Comparison of ENCODE assay signal across 32 cellular contexts in genomic region chr7:15784694-15785030, GRCh38.
"Had no signal": no experiment of that assay in that cellular context is flagged by ENCODE, and none has a peak within 500 bp of the region (broad histone marks: within the 10 kb centered on the region; RNA-seq: fewer than 3 reads in every experiment).

No MANE protein-coding gene starts in this region.

- H3K9me3 Mint-ChIP-seq: activated naive CD8-positive, alpha-beta T cell treated with anti-CD3 and anti-CD28 coated beads, Interleukin-2, amount 10 ng/mL, durations not matched to agents 7 days and 5 days; nephron had no signal

- H3K4me3 Mint-ChIP-seq: activated CD4-positive, alpha-beta memory T cell treated with anti-CD3 and anti-CD28 coated beads for 36 hours; activated naive CD4-positive, alpha-beta T cell treated with anti-CD3 and anti-CD28 coated beads, Interleukin-2, amount 10 ng/mL, durations not matched to agents 7 days and 5 days; activated naive CD8-positive, alpha-beta T cell treated with anti-CD3 and anti-CD28 coated beads, Interleukin-2, amount 10 ng/mL, durations not matched to agents 7 days and 5 days; dendritic cell treated with granulocyte-macrophage colony-stimulating factor and Interleukin-4, amounts not matched to agents 40 ng/mL and 50 ng/mL, for 4 days; nephron; stimulated activated memory B cell treated with anti-CD40 and anti-IgM and Interleukin-4, amounts not matched to agents 10 μg/mL and 1 μg/mL and 100 μg/mL, for 72 hours; T-helper 1 cell treated with Interleukin-12 subunit alpha and Interleukin-12 subunit beta and Interleukin-4 antibody, amounts not matched to agents 30 μg/mL and 1 μg/mL, for 36 hours had no signal

- H3K79me2 ChIP-seq: parathyroid adenoma had no signal

- H3K4me3 ChIP-seq: esophagus squamous epithelium, left ventricle myocardium inferior, lung, mucosa of descending colon, psoas muscle, sigmoid colon, stomach, testis, transverse colon had no signal

- H3K27ac Mint-ChIP-seq: activated CD4-positive, alpha-beta memory T cell treated with anti-CD3 and anti-CD28 coated beads for 36 hours; activated naive CD4-positive, alpha-beta T cell treated with anti-CD3 and anti-CD28 coated beads, Interleukin-2, amount 10 ng/mL, durations not matched to agents 7 days and 5 days; activated naive CD8-positive, alpha-beta T cell treated with anti-CD3 and anti-CD28 coated beads, Interleukin-2, amount 10 ng/mL, durations not matched to agents 7 days and 5 days; dendritic cell treated with granulocyte-macrophage colony-stimulating factor and Interleukin-4, amounts not matched to agents 40 ng/mL and 50 ng/mL, for 4 days; stimulated activated memory B cell treated with anti-CD40 and anti-IgM and Interleukin-4, amounts not matched to agents 10 μg/mL and 1 μg/mL and 100 μg/mL, for 72 hours; T-helper 1 cell treated with Interleukin-12 subunit alpha and Interleukin-12 subunit beta and Interleukin-4 antibody, amounts not matched to agents 30 μg/mL and 1 μg/mL, for 36 hours had no signal

- H3K27ac ChIP-seq: epithelial cell of prostate, esophagus squamous epithelium, left ventricle myocardium inferior, parathyroid adenoma, psoas muscle, stomach, VCaP had no signal

- H3K27me3 Mint-ChIP-seq: activated CD4-positive, alpha-beta memory T cell treated with anti-CD3 and anti-CD28 coated beads for 36 hours; activated naive CD4-positive, alpha-beta T cell treated with anti-CD3 and anti-CD28 coated beads, Interleukin-2, amount 10 ng/mL, durations not matched to agents 7 days and 5 days; activated naive CD8-positive, alpha-beta T cell treated with anti-CD3 and anti-CD28 coated beads, Interleukin-2, amount 10 ng/mL, durations not matched to agents 7 days and 5 days; dendritic cell treated with granulocyte-macrophage colony-stimulating factor and Interleukin-4, amounts not matched to agents 40 ng/mL and 50 ng/mL, for 4 days; stimulated activated memory B cell treated with anti-CD40 and anti-IgM and Interleukin-4, amounts not matched to agents 10 μg/mL and 1 μg/mL and 100 μg/mL, for 72 hours had no signal

- H3K4me1 Mint-ChIP-seq: activated naive CD4-positive, alpha-beta T cell treated with anti-CD3 and anti-CD28 coated beads, Interleukin-2, amount 10 ng/mL, durations not matched to agents 7 days and 5 days; activated naive CD8-positive, alpha-beta T cell treated with anti-CD3 and anti-CD28 coated beads, Interleukin-2, amount 10 ng/mL, durations not matched to agents 7 days and 5 days; stimulated activated memory B cell treated with anti-CD40 and anti-IgM and Interleukin-4, amounts not matched to agents 10 μg/mL and 1 μg/mL and 100 μg/mL, for 72 hours had no signal

- H3K4me1 ChIP-seq: esophagus squamous epithelium, parathyroid adenoma, psoas muscle, stomach had no signal

- H3K9me3 ChIP-seq: left ventricle myocardium inferior, mucosa of descending colon, psoas muscle, sigmoid colon, stomach, testis, transverse colon had no signal

- DNase-seq: activated CD4-positive, alpha-beta memory T cell treated with anti-CD3 and anti-CD28 coated beads for 36 hours; activated CD4-positive, alpha-beta T cell treated with anti-CD3 and anti-CD28 coated beads for 48 hours; activated CD8-positive, alpha-beta memory T cell treated with anti-CD3 and anti-CD28 coated beads, Interleukin-2, amount 50 U/mL, for 4 hours; activated gamma-delta T cell; activated naive CD4-positive, alpha-beta T cell treated with anti-CD3 and anti-CD28 coated beads, Interleukin-2, amount 10 ng/mL, durations not matched to agents 7 days and 5 days; activated naive CD8-positive, alpha-beta T cell treated with anti-CD3 and anti-CD28 coated beads, Interleukin-2, amount 10 ng/mL, durations not matched to agents 7 days and 5 days; activated T-cell treated with anti-CD3 and anti-CD28 coated beads, Interleukin-2, amount 50 U/mL, for 1 hour; central memory CD4-positive, alpha-beta T cell; effector CD4-positive, alpha-beta T cell; esophagus squamous epithelium; foreskin melanocyte; left ventricle myocardium inferior; mucosa of descending colon; occipital lobe; psoas muscle; sigmoid colon; small intestine; stimulated activated CD4-positive, alpha-beta T cell treated with anti-CD3 and anti-CD28 coated beads, Interleukin-4, amount 100 ng/mL, for 4 hours; stimulated activated CD8-positive, alpha-beta memory T cell treated with anti-CD3 and anti-CD28 coated beads, Interleukin-4, amount 100 ng/mL, for 48 hours; stomach; SW 1271; T-helper 9 cell; transverse colon had no signal

- H3K36me3 ChIP-seq: esophagus squamous epithelium, left ventricle myocardium inferior, sigmoid colon, stomach, transverse colon had no signal

- H3K36me3 Mint-ChIP-seq: activated CD4-positive, alpha-beta memory T cell treated with anti-CD3 and anti-CD28 coated beads for 36 hours; activated naive CD4-positive, alpha-beta T cell treated with anti-CD3 and anti-CD28 coated beads, Interleukin-2, amount 10 ng/mL, durations not matched to agents 7 days and 5 days; activated naive CD8-positive, alpha-beta T cell treated with anti-CD3 and anti-CD28 coated beads, Interleukin-2, amount 10 ng/mL, durations not matched to agents 7 days and 5 days; stimulated activated memory B cell treated with anti-CD40 and anti-IgM and Interleukin-4, amounts not matched to agents 10 μg/mL and 1 μg/mL and 100 μg/mL, for 72 hours had no signal

- H2AFZ ChIP-seq: parathyroid adenoma had no signal

- H3K27me3 ChIP-seq: esophagus squamous epithelium, sigmoid colon, stomach, testis, transverse colon had no signal

- H3K9ac ChIP-seq: parathyroid adenoma had no signal
